8 cellular contexts compared by ENCODE assay signal in genomic region chr1:89804646-89805237, GRCh38. TPM values are rescaled to one million over a fixed set of nuclear protein-coding genes. Genes with fewer than 3 reads are reported as not detected.
DNase-seq lines count a peak whose midpoint lies in the region; ATAC-seq and TF ChIP-seq lines count a peak whose summit lies in the region.

No MANE protein-coding gene starts in this region.

- ATAC-seq in HG02588 (IDR thresholded peaks at IDR 0.05; ENCODE audit: unreplicated experiment) (peak; percentile 82), HG03196 (IDR thresholded peaks at IDR 0.05; ENCODE audit: unreplicated experiment) (no peak)

- TF ChIP-seq CTCF in GM10266 (IDR thresholded peaks at IDR 0.05; ENCODE audit: control insufficient read depth, insufficient read depth, low read depth, missing control alignments) = peak; percentile 94

- DNase-seq in GM10266 (ENCODE audit: extremely low spot score) = peak; percentile 80
- peak; percentile 74 for DNase-seq in NCI-H1105 treated with DMSO at 0.1 percent for 48 hours (lab: John Stamatoyannopoulos, UW)
- DNase-seq in SW 1271 (lab: John Stamatoyannopoulos, UW) = peak; percentile 15 to 53
- peak; percentile 70 for DNase-seq in activated naive CD8-positive, alpha-beta T cell treated with anti-CD3 and anti-CD28 coated beads, Interleukin-2, amount 50 U/mL, for 16 hours (ENCODE audit: low read depth, low spot score)
- peak; percentile 93 for DNase-seq in cardiac septum (ENCODE audit: low spot score)
- peak; percentile 88 for DNase-seq in putamen (ENCODE audit: low spot score)

- intact Hi-C loops in cardiac septum (cut with DNase I) = loop anchor here (1.0 kb wide), 1 partner anchor 183 kb away; no protein-coding TSS in a partner anchor

RNA-seq across cellular contexts. Expression of gene LRRC8D, which starts 16.1 kb away (rescaled TPM):
- total RNA-seq in cardiac septum = 3.4 TPM

Comparison
In these comparisons a context has a peak if more than half of its experiments do, and no peak if none do; other contexts are left out.
1. DNase-seq: peak in every context shown above with its lines; median percentile 93 in cardiac septum; 88 in putamen; 80 in GM10266; 74 in NCI-H1105 treated with DMSO at 0.1 percent for 48 hours; 70 in activated naive CD8-positive, alpha-beta T cell treated with anti-CD3 and anti-CD28 coated beads, Interleukin-2, amount 50 U/mL, for 16 hours; 34 in SW 1271.